11 cellular contexts compared by ENCODE assay signal in genomic region chr14:88044782-88045446, GRCh38. TPM values are rescaled to one million over a fixed set of nuclear protein-coding genes. Genes with fewer than 3 reads are reported as not detected.
A peak's percentile ranks its signal among the peaks of the same experiment; 100 is the strongest.
DNase-seq lines count a peak whose midpoint lies in the region; ATAC-seq, FAIRE-seq and TF ChIP-seq lines count a peak whose summit lies in the region.
"Had no signal": no experiment of that assay in that cellular context is flagged by ENCODE, and none has a peak within 500 bp of the region (broad histone marks: within the 10 kb centered on the region; RNA-seq: fewer than 3 reads in every experiment).

No MANE protein-coding gene starts in this region.

- peaks cover 9% of the 10 kb centered on the region; the same call in 1 of the 2 replicates for H3F3A ChIP-seq in PC-9 (ENCODE audit: insufficient read depth, low read depth)

- H2AFZ ChIP-seq in PC-9 = 0 out of 2 replicates have a peak overlapping the region, but pooled peaks have one; percentile 33
- H2AFZ ChIP-seq: parathyroid adenoma had no signal

- DNase-seq in PC-9 (no peak), putamen (ENCODE audit: low spot score) (peak; percentile 3), D721Med (ENCODE audit: insufficient read length, low spot score) (no peak), AG08396 (ENCODE audit: low spot score) (no peak)
- DNase-seq: NCI-H446 treated with DMSO at 0.1 percent for 48 hours had no signal

- H3K9me2 ChIP-seq in PC-9 (ENCODE audit: insufficient read depth) = no peaks in the 10 kb centered on the region

- no peak for FAIRE-seq in D721Med (lab: Jason Lieb, UNC)

- TF ChIP-seq CTCF in PC-9 (conservative IDR thresholded peaks at IDR 0.05) = no peak
- no peak for TF ChIP-seq CTCF in D721Med (IDR thresholded peaks at IDR 0.05; ENCODE audit: insufficient read depth, missing control alignments)

- peak overlapping the region; percentile 95 for H3K27ac ChIP-seq in PC-9
- H3K27ac ChIP-seq: cardiac muscle cell, parathyroid adenoma, VCaP had no signal

- BruUV-seq in PC-9 (replicated peaks; lab: Mats Ljungman, UMichigan) = no TSS peak

- no peaks in the 10 kb centered on the region for H3K27me3 ChIP-seq in PC-9 (ENCODE audit: insufficient read depth, low read depth)

- H4K20me1 ChIP-seq in PC-9 (ENCODE audit: insufficient read depth) = no peaks in the 10 kb centered on the region

- POLR2A ChIA-PET in PC-9 (lab: Charles Lee; ENCODE audit: unreplicated experiment) = no interaction called here

- ATAC-seq in GM18909 (IDR thresholded peaks at IDR 0.05; ENCODE audit: poor library complexity, unreplicated experiment) (peak; percentile 90), HG02840 (IDR thresholded peaks at IDR 0.05; ENCODE audit: low FRiP score, unreplicated experiment) (peak; percentile 71), GM19324 (IDR thresholded peaks at IDR 0.05; ENCODE audit: low FRiP score, unreplicated experiment) (no peak)

- intact Hi-C loops in PC-9 (cut with micrococcal nuclease; ENCODE audit: unreplicated experiment) = no loop called here

- peak overlapping the region; percentile 56 for H3K4me2 ChIP-seq in PC-9

- H3K4me1 ChIP-seq in PC-9 (replicated peaks; ENCODE audit: insufficient read depth) = peaks cover 27% of the 10 kb centered on the region
- H3K4me1 ChIP-seq: parathyroid adenoma had no signal

- H3K79me2 ChIP-seq in PC-9 (ENCODE audit: low read depth) = no peaks in the 10 kb centered on the region
- H3K79me2 ChIP-seq: parathyroid adenoma had no signal

- H3K36me3 ChIP-seq in PC-9 (ENCODE audit: low read depth) = no peaks in the 10 kb centered on the region
- H3K36me3 ChIP-seq: cardiac muscle cell had no signal

- no peaks in the 10 kb centered on the region for H3K9me3 ChIP-seq in PC-9 (ENCODE audit: insufficient read depth, low read depth)

- CTCF ChIA-PET in PC-9 (lab: Charles Lee) = no interaction called here

- peak overlapping the region; percentile 18; the same call in 1 of the 2 replicates for H3K4me3 ChIP-seq in PC-9
- H3K4me3 ChIP-seq: cardiac muscle cell had no signal

RNA-seq across cellular contexts. Expression of gene GPR65, which starts 40.0 kb away (rescaled TPM):
- not detected in 2 replicates for total RNA-seq in PC-9 (2021)
- total RNA-seq: cardiac muscle cell had no signal

RNA-seq across cellular contexts. Expression of gene GALC, which starts 51.9 kb away (rescaled TPM):
- 2.0 and 4.2 TPM in 2 replicates for total RNA-seq in PC-9 (2021)
